Comparison of ENCODE assay signal across 11 cellular contexts in the genomic region with DNA sequence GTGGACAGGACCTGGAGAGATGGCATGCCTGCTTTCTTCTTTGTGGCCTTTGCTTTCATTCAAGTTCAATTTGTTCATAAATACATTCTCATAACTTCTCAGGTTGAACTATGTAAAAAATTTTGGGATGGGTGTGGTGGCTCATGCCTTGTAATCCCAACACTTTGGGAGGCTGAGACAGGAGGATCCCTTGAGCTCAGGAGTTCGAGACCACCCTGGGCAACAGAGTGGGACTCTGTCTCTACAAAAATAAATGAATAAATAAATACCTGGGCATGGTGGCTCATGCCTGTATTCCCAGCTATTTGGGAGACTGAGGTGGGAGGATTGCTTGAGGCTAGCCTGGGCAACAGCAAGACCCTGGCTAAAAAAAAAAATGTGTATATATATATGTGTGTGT. TPM values are rescaled to one million over a fixed set of nuclear protein-coding genes. Genes with fewer than 3 reads are reported as not detected.
DNase-seq lines count a peak whose midpoint lies in the region; ATAC-seq and TF ChIP-seq lines count a peak whose summit lies in the region.
"Had no signal": no experiment of that assay in that cellular context is flagged by ENCODE, and none has a peak within 500 bp of the region (broad histone marks: within the 10 kb centered on the region; RNA-seq: fewer than 3 reads in every experiment).

No MANE protein-coding gene starts in this region.

- no peaks in the 10 kb centered on the region for H3K36me3 ChIP-seq in SK-N-SH (replicated peaks in 1 of 2; ENCODE audit: control insufficient read depth in 1 of 2, insufficient read depth in 2 of 2, low read length in 1 of 2)

- H4K20me1 ChIP-seq in SK-N-SH (ENCODE audit: insufficient read depth): peaks cover 53% of the 10 kb centered on the region

- DNase-seq in SK-N-SH (no peak), immature natural killer cell (no peak), NCI-H510A (lab: John Stamatoyannopoulos, UW) (no peak)
- DNase-seq in activated naive CD8-positive, alpha-beta T cell treated with anti-CD3 and anti-CD28 coated beads, Interleukin-2, amount 50 U/mL, for 24 hours: no peak
- DNase-seq: mucosa of descending colon; NK-92 treated with Interleukin-12 subunit alpha and Interleukin-12 subunit beta, amount 100 ng/mL, for 24 hours had no signal

- H2AFZ ChIP-seq in SK-N-SH (ENCODE audit: low read depth): no peak overlapping the region

- H3K9me3 Mint-ChIP-seq in activated naive CD8-positive, alpha-beta T cell treated with anti-CD3 and anti-CD28 coated beads, Interleukin-2, amount 50 U/mL, for 24 hours: no peaks in the 10 kb centered on the region
- H3K9me3 Mint-ChIP-seq in immature natural killer cell: no peaks in the 10 kb centered on the region
- H3K9me3 Mint-ChIP-seq in stimulated activated memory B cell treated with anti-CD40 and anti-IgM and Interleukin-4, amounts not matched to agents 10 μg/mL and 1 μg/mL and 100 μg/mL, for 72 hours: no peaks in the 10 kb centered on the region
- H3K9me3 Mint-ChIP-seq: activated naive CD4-positive, alpha-beta T cell treated with anti-CD3 and anti-CD28 coated beads, Interleukin-2, amount 50 U/mL, for 72 hours had no signal

- peak overlapping the region; percentile 98; the same call in 1 of the 2 replicates for H3K9ac ChIP-seq in SK-N-SH

- H3K4me2 ChIP-seq in SK-N-SH: peak overlapping the region; percentile 99

- no peak for ATAC-seq in SK-N-SH treated with all-trans-retinoic acid at 6 μM for 48 hours
- ATAC-seq in activated naive CD8-positive, alpha-beta T cell treated with anti-CD3 and anti-CD28 coated beads, Interleukin-2, amount 50 U/mL, for 24 hours: no peak
- no peak for ATAC-seq in stimulated activated memory B cell treated with anti-CD40 and anti-IgM and Interleukin-4, amounts not matched to agents 10 μg/mL and 1 μg/mL and 100 μg/mL, for 72 hours
- ATAC-seq in esophagus mucosa: no peak
- no peak for ATAC-seq in GM19324 (IDR thresholded peaks at IDR 0.05; ENCODE audit: low FRiP score, unreplicated experiment)
- ATAC-seq: mucosa of descending colon had no signal

- peaks cover 37% of the 10 kb centered on the region for H3K4me1 Mint-ChIP-seq in activated naive CD8-positive, alpha-beta T cell treated with anti-CD3 and anti-CD28 coated beads, Interleukin-2, amount 50 U/mL, for 24 hours
- peaks cover 35 to 39% of the 10 kb centered on the region in 2 donors for H3K4me1 Mint-ChIP-seq in immature natural killer cell
- peaks cover 56% of the 10 kb centered on the region for H3K4me1 Mint-ChIP-seq in stimulated activated memory B cell treated with anti-CD40 and anti-IgM and Interleukin-4, amounts not matched to agents 10 μg/mL and 1 μg/mL and 100 μg/mL, for 72 hours

- H3K27ac Mint-ChIP-seq in activated naive CD8-positive, alpha-beta T cell treated with anti-CD3 and anti-CD28 coated beads, Interleukin-2, amount 50 U/mL, for 24 hours: no peak overlapping the region
- H3K27ac Mint-ChIP-seq in immature natural killer cell: peak overlapping the region in 4 of 6 donors; percentile 12 to 65 (median 30)
- H3K27ac Mint-ChIP-seq in stimulated activated memory B cell treated with anti-CD40 and anti-IgM and Interleukin-4, amounts not matched to agents 10 μg/mL and 1 μg/mL and 100 μg/mL, for 72 hours: peak overlapping the region; percentile 5

- peak overlapping the region; percentile 91 to 92 for H3K27ac ChIP-seq in SK-N-SH (ENCODE audit: low read depth in 2 of 2, low read length in 1 of 2)

- H3K27me3 ChIP-seq in SK-N-SH (ENCODE audit: insufficient read depth): no peaks in the 10 kb centered on the region

- peak overlapping the region; percentile 77 for H3K4me3 Mint-ChIP-seq in activated naive CD8-positive, alpha-beta T cell treated with anti-CD3 and anti-CD28 coated beads, Interleukin-2, amount 50 U/mL, for 24 hours
- peak overlapping the region; percentile 50 to 87 (median 70) for H3K4me3 Mint-ChIP-seq in immature natural killer cell
- H3K4me3 Mint-ChIP-seq in stimulated activated memory B cell treated with anti-CD40 and anti-IgM and Interleukin-4, amounts not matched to agents 10 μg/mL and 1 μg/mL and 100 μg/mL, for 72 hours: no peak overlapping the region

- POLR2A ChIA-PET in SK-N-SH (lab: Yijun Ruan, JAX): no interaction called here

- CTCF ChIA-PET in SK-N-SH (lab: Yijun Ruan, JAX): interaction anchor here (0.6 to 1.0 kb wide), 2 partner anchors 17 to 97 kb away, joined by 3 read pairs; no protein-coding TSS in a partner anchor

- no peak for TF ChIP-seq RAD21 in SK-N-SH (IDR thresholded peaks at IDR 0.05; ENCODE audit: low read length)

- TF ChIP-seq EP300 in SK-N-SH (IDR thresholded peaks at IDR 0.05; ENCODE audit: borderline replicate concordance in 1 of 2, low read depth in 1 of 2, low read length in 1 of 2): no peak

- no peak for TF ChIP-seq CTCF in SK-N-SH (IDR thresholded peaks at IDR 0.05)

- H3K9me2 ChIP-seq in SK-N-SH: no peaks in the 10 kb centered on the region

- H3K27me3 Mint-ChIP-seq in activated naive CD8-positive, alpha-beta T cell treated with anti-CD3 and anti-CD28 coated beads, Interleukin-2, amount 50 U/mL, for 24 hours: peaks cover 4% of the 10 kb centered on the region
- H3K27me3 Mint-ChIP-seq in immature natural killer cell (ENCODE audit: low read depth in 3 of 3): peaks cover 6 to 11% (median 8%) of the 10 kb centered on the region in 3 donors
- no peaks in the 10 kb centered on the region for H3K27me3 Mint-ChIP-seq in stimulated activated memory B cell treated with anti-CD40 and anti-IgM and Interleukin-4, amounts not matched to agents 10 μg/mL and 1 μg/mL and 100 μg/mL, for 72 hours

- peaks cover 8 to 9% of the 10 kb centered on the region in 2 experiments; a peak in 2 of 4 replicates for H3K4me1 ChIP-seq in SK-N-SH (ENCODE audit: control insufficient read depth in 1 of 2, insufficient read depth in 2 of 2, low read depth in 1 of 2, low read length in 1 of 2)

- H3K9me3 ChIP-seq in SK-N-SH: no peaks in the 10 kb centered on the region
- H3K9me3 ChIP-seq: mucosa of descending colon had no signal

- peaks cover 65% of the 10 kb centered on the region for H3K79me2 ChIP-seq in SK-N-SH (ENCODE audit: insufficient read depth)

- peaks cover 26% of the 10 kb centered on the region for H3F3A ChIP-seq in SK-N-SH (replicated peaks; ENCODE audit: insufficient read depth)

- 100% methylated on average over 1 of the region's 1 CpG for WGBS in SK-N-SH (ENCODE audit: low lambda C conversion rate)

- no peaks in the 10 kb centered on the region for H3K36me3 Mint-ChIP-seq in activated naive CD8-positive, alpha-beta T cell treated with anti-CD3 and anti-CD28 coated beads, Interleukin-2, amount 50 U/mL, for 24 hours (ENCODE audit: low read depth)
- no peaks in the 10 kb centered on the region for H3K36me3 Mint-ChIP-seq in immature natural killer cell
- no peaks in the 10 kb centered on the region for H3K36me3 Mint-ChIP-seq in stimulated activated memory B cell treated with anti-CD40 and anti-IgM and Interleukin-4, amounts not matched to agents 10 μg/mL and 1 μg/mL and 100 μg/mL, for 72 hours
- H3K36me3 Mint-ChIP-seq: activated naive CD4-positive, alpha-beta T cell treated with anti-CD3 and anti-CD28 coated beads, Interleukin-2, amount 50 U/mL, for 72 hours had no signal

- peak overlapping the region; percentile 85 to 97; a peak in 3 of 4 replicates for H3K4me3 ChIP-seq in SK-N-SH (ENCODE audit: low read depth in 2 of 2, low read length in 1 of 2)
- H3K4me3 ChIP-seq: mucosa of descending colon had no signal

TF ChIP-seq in SK-N-SH, 30 proteins besides CTCF, POLR2A, EP300 and RAD21 (continues in another document):
- TF ChIP-seq FOXJ3 (CRISPR knock-in tag; IDR thresholded peaks at IDR 0.05): no peak
- no peak for TF ChIP-seq CHD2 (IDR thresholded peaks at IDR 0.05; ENCODE audit: low read length, partially characterized antibody)
- no peak for TF ChIP-seq MXI1 (IDR thresholded peaks at IDR 0.05; ENCODE audit: low read depth, low read length)
- TF ChIP-seq, protein P1, sequence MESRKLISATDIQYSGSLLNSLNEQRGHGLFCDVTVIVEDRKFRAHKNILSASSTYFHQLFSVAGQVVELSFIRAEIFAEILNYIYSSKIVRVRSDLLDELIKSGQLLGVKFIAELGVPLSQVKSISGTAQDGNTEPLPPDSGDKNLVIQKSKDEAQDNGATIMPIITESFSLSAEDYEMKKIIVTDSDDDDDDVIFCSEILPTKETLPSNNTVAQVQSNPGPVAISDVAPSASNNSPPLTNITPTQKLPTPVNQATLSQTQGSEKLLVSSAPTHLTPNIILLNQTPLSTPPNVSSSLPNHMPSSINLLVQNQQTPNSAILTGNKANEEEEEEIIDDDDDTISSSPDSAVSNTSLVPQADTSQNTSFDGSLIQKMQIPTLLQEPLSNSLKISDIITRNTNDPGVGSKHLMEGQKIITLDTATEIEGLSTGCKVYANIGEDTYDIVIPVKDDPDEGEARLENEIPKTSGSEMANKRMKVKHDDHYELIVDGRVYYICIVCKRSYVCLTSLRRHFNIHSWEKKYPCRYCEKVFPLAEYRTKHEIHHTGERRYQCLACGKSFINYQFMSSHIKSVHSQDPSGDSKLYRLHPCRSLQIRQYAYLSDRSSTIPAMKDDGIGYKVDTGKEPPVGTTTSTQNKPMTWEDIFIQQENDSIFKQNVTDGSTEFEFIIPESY (IDR thresholded peaks at IDR 0.05; ENCODE audit: borderline replicate concordance, low read depth): no peak

TF ChIP-seq in SK-N-SH treated with all-trans-retinoic acid at 6 μM for 48 hours, 23 proteins besides CTCF, POLR2A, EP300 and RAD21:
- no peak for TF ChIP-seq BACH2 (CRISPR knock-in tag; IDR thresholded peaks at IDR 0.05; ENCODE audit: borderline replicate concordance)

RNA-seq across cellular contexts. Expression of a gene that starts 2.1 kb away (rescaled TPM):
- polyA plus RNA-seq in SK-N-SH (2012; rRNA removed) (6.8 and 8.8 TPM in 2 replicates), immature natural killer cell (1 to 10 TPM; 1.2 to 2.4 (median 1.8) TPM)
- 7.4 and 7.7 TPM in 2 replicates for polyA plus RNA-seq in SK-N-SH (2012; cell fraction: cytosol; rRNA removed)
- 7.6 and 12.3 TPM in 2 replicates for polyA plus RNA-seq in SK-N-SH (2012; cell fraction: nucleus; rRNA removed)
- 32.7 TPM for total RNA-seq in esophagus mucosa
